14 cellular contexts compared by ENCODE assay signal in the genomic region with DNA sequence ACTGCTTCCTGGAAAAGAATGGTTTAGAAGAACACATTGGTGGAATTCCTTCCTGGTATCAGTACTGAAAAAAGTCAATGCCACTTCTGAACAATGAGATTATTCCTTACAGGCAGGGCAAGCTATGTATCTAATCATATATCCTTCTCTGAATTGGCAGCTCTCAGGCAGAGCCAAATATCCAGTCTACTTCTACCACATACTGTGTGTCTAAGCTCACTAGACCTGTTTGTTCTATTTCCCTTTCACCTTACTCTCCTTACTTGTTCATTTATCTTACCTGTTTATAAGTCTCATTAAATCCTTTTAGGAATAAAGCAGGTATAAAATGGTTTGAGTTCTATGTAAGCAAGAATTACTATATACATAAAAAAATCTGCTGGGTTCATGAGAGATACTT. TPM values are rescaled to one million over a fixed set of nuclear protein-coding genes. Genes with fewer than 3 reads are reported as not detected.
DNase-seq lines count a peak whose midpoint lies in the region; ATAC-seq and TF ChIP-seq lines count a peak whose summit lies in the region.
"Had no signal": no experiment of that assay in that cellular context is flagged by ENCODE, and none has a peak within 500 bp of the region (broad histone marks: within the 10 kb centered on the region; RNA-seq: fewer than 3 reads in every experiment).

No MANE protein-coding gene starts in this region.

- TF ChIP-seq CTCF in cardiac muscle cell (IDR thresholded peaks at IDR 0.05; ENCODE audit: low read depth, low read length) = no peak
- no peak for TF ChIP-seq CTCF in PC-3 (conservative IDR thresholded peaks at IDR 0.05; ENCODE audit: low read depth, low read length)
- no peak for TF ChIP-seq CTCF in nephron progenitor cell (IDR thresholded peaks at IDR 0.05)
- no peak for TF ChIP-seq CTCF in spleen (IDR thresholded peaks at IDR 0.05 in 8 of 11, conservative IDR thresholded peaks at IDR 0.05 in 3 of 11)

- POLR2A ChIA-PET in PC-3 (lab: Charles Lee; ENCODE audit: unreplicated experiment) = no interaction called here

- no peak overlapping the region for H3K9ac ChIP-seq in PC-3 (ENCODE audit: low read length)
- H3K9ac ChIP-seq: GM23248 had no signal

- no peaks in the 10 kb centered on the region for H3K79me2 ChIP-seq in PC-3 (ENCODE audit: low read length)

- no peaks in the 10 kb centered on the region for H3F3A ChIP-seq in PC-3 (ENCODE audit: low read length, unreplicated experiment)

- ATAC-seq in left ventricle myocardium superior = no peak
- 0 out of 2 replicates have a peak, but pooled peaks have one; percentile 10 for ATAC-seq in PC-3
- ATAC-seq in left lobe of liver = no peak

- no peaks in the 10 kb centered on the region for H3K9me3 ChIP-seq in cardiac muscle cell (ENCODE audit: low read depth)
- H3K9me3 ChIP-seq in PC-3 (ENCODE audit: low read length) = no peaks in the 10 kb centered on the region
- H3K9me3 ChIP-seq in spleen = no peaks in the 10 kb centered on the region

- H3K27me3 Mint-ChIP-seq in nephron progenitor cell (ENCODE audit: low read depth, poor library complexity) = peaks cover 3% of the 10 kb centered on the region
- H3K27me3 Mint-ChIP-seq: B cell; CD4-positive, alpha-beta T cell had no signal

- H3K27me3 ChIP-seq in cardiac muscle cell (no peaks in the 10 kb centered on the region), PC-3 (ENCODE audit: low read length) (no peaks in the 10 kb centered on the region), spleen (replicated peaks in 1 of 7) (no peaks in the 10 kb centered on the region)

- peak overlapping the region; percentile 98 for H3K27ac Mint-ChIP-seq in nephron progenitor cell
- H3K27ac Mint-ChIP-seq: B cell; CD4-positive, alpha-beta T cell had no signal

- CTCF ChIA-PET in PC-3 (lab: Charles Lee) = no interaction called here

- peaks cover 39% of the 10 kb centered on the region for H3K4me1 Mint-ChIP-seq in nephron progenitor cell
- H3K4me1 Mint-ChIP-seq: B cell had no signal

- no peaks in the 10 kb centered on the region for H3K36me3 ChIP-seq in cardiac muscle cell
- H3K36me3 ChIP-seq in PC-3 (ENCODE audit: low read depth, low read length) = 0 out of 2 replicates have a peak, but pooled peaks cover 5% of the 10 kb centered on the region
- peaks cover 0 to 43% (median 8%) of the 10 kb centered on the region in 6 donors for H3K36me3 ChIP-seq in spleen

- no peak overlapping the region for H3K4me2 ChIP-seq in PC-3 (ENCODE audit: low read length)

- intact Hi-C loops in left ventricle myocardium superior (cut with micrococcal nuclease) (no loop called here), PC-3 (cut with micrococcal nuclease) (no loop called here), spleen (cut with DNase I; ENCODE audit: low total_unique reads) (no loop called here)

- BruUV-seq in PC-3 (replicated peaks; lab: Mats Ljungman, UMichigan) = no TSS peak

- H3K4me3 ChIP-seq in cardiac muscle cell (no peak overlapping the region), PC-3 (ENCODE audit: low read length) (no peak overlapping the region), spleen (no peak overlapping the region)
- H3K4me3 ChIP-seq: GM23248 had no signal

- no peaks in the 10 kb centered on the region for H3K9me2 ChIP-seq in PC-3 (replicated peaks; ENCODE audit: low read length)

- no peak overlapping the region for H2AFZ ChIP-seq in PC-3 (ENCODE audit: low read length)
- H2AFZ ChIP-seq: GM23248 had no signal

- TF ChIP-seq POLR2A in spleen (IDR thresholded peaks at IDR 0.05) = no peak

- H4K20me1 ChIP-seq in PC-3 (ENCODE audit: low read length) = no peaks in the 10 kb centered on the region

- peaks cover 90% of the 10 kb centered on the region for H3K36me3 Mint-ChIP-seq in nephron progenitor cell (ENCODE audit: low read depth)

- H3K9me3 Mint-ChIP-seq in nephron progenitor cell = peaks cover 49% of the 10 kb centered on the region
- H3K9me3 Mint-ChIP-seq: CD4-positive, alpha-beta T cell had no signal

- DNase-seq in cardiac muscle cell (ENCODE audit: low read depth in 1 of 2, low spot score in 1 of 2) = peak in 1 of 2 donors; percentile 7
- DNase-seq in left ventricle myocardium superior = no peak
- DNase-seq in PC-3 = no peak
- no peak for DNase-seq in nephron progenitor cell
- no peak for DNase-seq in spleen
- no peak for DNase-seq in activated CD4-positive, alpha-beta T cell treated with anti-CD3 and anti-CD28 coated beads for 1 hour
- no peak for DNase-seq in left lobe of liver (ENCODE audit: low spot score)
- DNase-seq: C1 segment of cervical spinal cord; Calu3; CD4-positive, alpha-beta T cell; DMS 273 treated with DMSO at 0.1 percent for 48 hours; GM23248; H7 had no signal

- H3K4me1 ChIP-seq in cardiac muscle cell (ENCODE audit: low read depth) = peaks cover 17% of the 10 kb centered on the region
- H3K4me1 ChIP-seq in PC-3 (ENCODE audit: insufficient read depth, low read length) = no peaks in the 10 kb centered on the region
- peaks cover 0 to 9% (median 6%) of the 10 kb centered on the region in 6 donors for H3K4me1 ChIP-seq in spleen

- H3K27ac ChIP-seq in cardiac muscle cell = peak overlapping the region; percentile 46
- no peak overlapping the region for H3K27ac ChIP-seq in PC-3 (ENCODE audit: low read length)
- peak overlapping the region in 1 of 8 donors; percentile 14 for H3K27ac ChIP-seq in spleen
- H3K27ac ChIP-seq: GM23248 had no signal

- peak overlapping the region; percentile 52 for H3K4me3 Mint-ChIP-seq in nephron progenitor cell
- H3K4me3 Mint-ChIP-seq: B cell; CD4-positive, alpha-beta T cell had no signal

RNA-seq across cellular contexts. Expression of a gene that starts 8.3 kb away (rescaled TPM):
- total RNA-seq in cardiac muscle cell (15.3 and 20.6 TPM in 2 replicates), left ventricle myocardium superior (14.6 TPM), PC-3 (2014; rRNA removed) (12.8 and 17.5 TPM in 2 replicates), spleen (10 to 100 TPM in 5 of 7 donors, 1 to 10 TPM in 2; 7.8 to 17.8 (median 10.9) TPM), left lobe of liver (7.0 TPM)
- polyA plus RNA-seq in cardiac muscle cell (17.3 and 17.6 TPM in 2 replicates), spleen (10 to 100 TPM in 1 of 3 donors, 1 to 10 TPM in 2; 9.0 to 10.1 (median 9.7) TPM)
